Comparison of ENCODE assay signal across 28 cellular contexts in genomic region chr13:41188584-41188983, GRCh38. TPM values are rescaled to one million over a fixed set of nuclear protein-coding genes. Genes with fewer than 3 reads are reported as not detected.
A peak's percentile ranks its signal among the peaks of the same experiment; 100 is the strongest.
DNase-seq lines count a peak whose midpoint lies in the region; ATAC-seq, FAIRE-seq and TF ChIP-seq lines count a peak whose summit lies in the region.
"Had no signal": no experiment of that assay in that cellular context is flagged by ENCODE, and none has a peak within 500 bp of the region (broad histone marks: within the 10 kb centered on the region; RNA-seq: fewer than 3 reads in every experiment).

No MANE protein-coding gene starts in this region.

- H3K4me1 Mint-ChIP-seq in HFFc6 (ENCODE audit: low read depth) (peaks cover 48% of the 10 kb centered on the region), astrocyte (ENCODE audit: low read depth, unreplicated experiment) (no peaks in the 10 kb centered on the region)

- H3K36me3 ChIP-seq in astrocyte (ENCODE audit: insufficient read depth, low read length) (no peaks in the 10 kb centered on the region), uterus (no peaks in the 10 kb centered on the region)
- H3K36me3 ChIP-seq: WERI-Rb-1 had no signal

- TF ChIP-seq POLR2A in uterus (IDR thresholded peaks at IDR 0.05): no peak

- H4K20me1 ChIP-seq in astrocyte (ENCODE audit: insufficient read depth, low read length): no peaks in the 10 kb centered on the region

- no peak for FAIRE-seq in astrocyte (lab: Jason Lieb, UNC)
- FAIRE-seq: kidney had no signal

- no peak overlapping the region for H3K4me3 ChIP-seq in astrocyte (ENCODE audit: insufficient read depth, low read depth, low read length)
- no peak overlapping the region for H3K4me3 ChIP-seq in fibroblast of the aortic adventitia (ENCODE audit: low read depth, low read length)
- no peak overlapping the region for H3K4me3 ChIP-seq in uterus
- H3K4me3 ChIP-seq: coronary artery, PC-9, psoas muscle, SJCRH30 had no signal

- H3K4me2 ChIP-seq in astrocyte (ENCODE audit: low read length): peak overlapping the region; percentile 12
- H3K4me2 ChIP-seq: PC-9 had no signal

- H3K27ac Mint-ChIP-seq in HFFc6 (no peak overlapping the region; the same call in 1 of the 2 replicates), astrocyte (ENCODE audit: unreplicated experiment) (no peak overlapping the region)
- H3K27ac Mint-ChIP-seq: B cell; CD8-positive, alpha-beta memory T cell; mesothelial cell of epicardium; naive B cell had no signal

- no peak overlapping the region for H2AFZ ChIP-seq in astrocyte (ENCODE audit: low read depth, low read length)
- H2AFZ ChIP-seq: PC-9 had no signal

- intact Hi-C loops in uterus (cut with DNase I; ENCODE audit: low total_unique reads): no loop called here

- H3K27me3 ChIP-seq in astrocyte (ENCODE audit: insufficient read depth, low read length) (no peaks in the 10 kb centered on the region), uterus (no peaks in the 10 kb centered on the region)
- H3K27me3 ChIP-seq: SJCRH30 had no signal

- H3K36me3 Mint-ChIP-seq in HFFc6 (ENCODE audit: low read depth): peaks cover 30% of the 10 kb centered on the region
- H3K36me3 Mint-ChIP-seq in astrocyte (ENCODE audit: low read depth, unreplicated experiment): peaks cover 7% of the 10 kb centered on the region

- DNase-seq in A172 (ENCODE audit: low spot score) (peak; percentile 2), HFFc6 (peak; percentile 7), astrocyte (ENCODE audit: low read depth) (peak; percentile 32), fibroblast of the aortic adventitia (ENCODE audit: low read depth) (peak; percentile 4), uterus (no peak), NCI-H82 treated with DMSO at 0.1 percent for 48 hours (lab: John Stamatoyannopoulos, UW; ENCODE audit: unreplicated experiment) (no peak), MV-4-11 (lab: John Stamatoyannopoulos, UW) (no peak)
- DNase-seq: activated CD4-positive, alpha-beta T cell treated with anti-CD3 and anti-CD28 coated beads for 48 hours; activated naive CD4-positive, alpha-beta T cell; activated T-cell treated with anti-CD3 and anti-CD28 coated beads, Interleukin-2, amount 50 U/mL, for 48 hours; CD8-positive, alpha-beta memory T cell; Karpas-422; kidney; naive B cell; NCI-H2171; NCI-H524; nucleus accumbens; PC-9; psoas muscle; SJCRH30; stimulated activated naive CD4-positive, alpha-beta T cell treated with Interleukin-2 at 50 U/mL for 16 hours; T1000; WERI-Rb-1 had no signal

- H3K27ac ChIP-seq in astrocyte (ENCODE audit: low read depth, low read length): no peak overlapping the region
- H3K27ac ChIP-seq in uterus: no peak overlapping the region
- H3K27ac ChIP-seq: coronary artery, PC-9, psoas muscle, SJCRH30, WERI-Rb-1 had no signal

- peaks cover 5% of the 10 kb centered on the region for H3K79me2 ChIP-seq in astrocyte (ENCODE audit: insufficient read depth, low read length)

- H3K27me3 Mint-ChIP-seq in HFFc6 (ENCODE audit: insufficient read depth) (no peaks in the 10 kb centered on the region; the same call in 1 of the 2 replicates), astrocyte (ENCODE audit: low read depth, unreplicated experiment) (no peaks in the 10 kb centered on the region)
- H3K27me3 Mint-ChIP-seq: B cell; CD8-positive, alpha-beta memory T cell; naive B cell had no signal

- H3K4me1 ChIP-seq in astrocyte (ENCODE audit: insufficient read depth, low read length) (no peaks in the 10 kb centered on the region), uterus (peaks cover 0 to 4% of the 10 kb centered on the region in 2 donors)
- H3K4me1 ChIP-seq: SJCRH30 had no signal

- H3K4me3 Mint-ChIP-seq in HFFc6 (peak overlapping the region; percentile 22; the same call in 1 of the 2 replicates), astrocyte (ENCODE audit: unreplicated experiment) (no peak overlapping the region)
- H3K4me3 Mint-ChIP-seq: B cell; CD8-positive, alpha-beta memory T cell; mesothelial cell of epicardium; naive B cell had no signal

- ATAC-seq in GM19023 (IDR thresholded peaks at IDR 0.05; ENCODE audit: unreplicated experiment): no peak
- ATAC-seq: esophagus mucosa, psoas muscle had no signal

- no peaks in the 10 kb centered on the region for H3K9me3 ChIP-seq in astrocyte (ENCODE audit: insufficient read depth, low read depth, low read length)
- no peaks in the 10 kb centered on the region for H3K9me3 ChIP-seq in uterus
- H3K9me3 ChIP-seq: psoas muscle had no signal

- no peak for TF ChIP-seq CTCF in HFFc6 (IDR thresholded peaks at IDR 0.05)
- no peak for TF ChIP-seq CTCF in astrocyte (IDR thresholded peaks at IDR 0.05; ENCODE audit: insufficient read depth, low read depth, low read length)
- TF ChIP-seq CTCF in fibroblast of the aortic adventitia (IDR thresholded peaks at IDR 0.05; ENCODE audit: insufficient read depth, low read length): no peak
- TF ChIP-seq CTCF in uterus (IDR thresholded peaks at IDR 0.05): no peak

- H3K9ac ChIP-seq in astrocyte (ENCODE audit: low read length): no peak overlapping the region

- no peaks in the 10 kb centered on the region; the same call in 1 of the 2 replicates for H3K9me3 Mint-ChIP-seq in HFFc6
- peaks cover 4% of the 10 kb centered on the region for H3K9me3 Mint-ChIP-seq in astrocyte (ENCODE audit: unreplicated experiment)
- H3K9me3 Mint-ChIP-seq: CD8-positive, alpha-beta memory T cell; naive B cell had no signal

RNA-seq across cellular contexts. Expression of gene KBTBD7, which starts 5.8 kb away (rescaled TPM):
- 5.8 and 6.8 TPM in 2 replicates for total RNA-seq in A172 (2014; rRNA removed; shearing (Covaris generic))
- 1 to 10 TPM; 4.6 to 6.0 (median 5.3) TPM for total RNA-seq in HFFc6 (2021; fragmentation: NEBNext Ultra II Directional; extraction: Animal tissue kit (Norgen Biotek cat#: 25700))
- total RNA-seq in astrocyte: 3.4 and 3.8 TPM in 2 replicates
- total RNA-seq in fibroblast of the aortic adventitia (ENCODE audit: low replicate concordance): 4.9 and 7.8 TPM in 2 replicates
- 10 to 100 TPM in 1 of 4 donors, 1 to 10 TPM in 3; 5.9 to 44.0 (median 8.8) TPM for total RNA-seq in uterus

RNA-seq across cellular contexts. Expression of gene KBTBD6, which starts 56.0 kb away (rescaled TPM):
- 10.3 and 11.6 TPM in 2 replicates for total RNA-seq in A172 (2014; rRNA removed; shearing (Covaris generic))
- 10 to 100 TPM; 10.8 to 13.0 (median 11.4) TPM for total RNA-seq in HFFc6 (2021; fragmentation: NEBNext Ultra II Directional; extraction: Animal tissue kit (Norgen Biotek cat#: 25700))
- total RNA-seq in astrocyte (8.5 and 9.6 TPM in 2 replicates), fibroblast of the aortic adventitia (ENCODE audit: low replicate concordance) (9.4 and 10.8 TPM in 2 replicates), uterus (10 to 100 TPM in 3 of 4 donors, 1 to 10 TPM in 1; 6.1 to 33.9 (median 15.2) TPM)

Comparison
In these comparisons a context has a peak if more than half of its experiments do, and no peak if none do; other contexts are left out.
1. DNase-seq: peak in A172 (single experiment), HFFc6 (single experiment), astrocyte (single experiment) and fibroblast of the aortic adventitia (single experiment); none in uterus (0 of 2), NCI-H82 treated with DMSO at 0.1 percent for 48 hours (single experiment) and MV-4-11 (single experiment).